In the genomic region with DNA sequence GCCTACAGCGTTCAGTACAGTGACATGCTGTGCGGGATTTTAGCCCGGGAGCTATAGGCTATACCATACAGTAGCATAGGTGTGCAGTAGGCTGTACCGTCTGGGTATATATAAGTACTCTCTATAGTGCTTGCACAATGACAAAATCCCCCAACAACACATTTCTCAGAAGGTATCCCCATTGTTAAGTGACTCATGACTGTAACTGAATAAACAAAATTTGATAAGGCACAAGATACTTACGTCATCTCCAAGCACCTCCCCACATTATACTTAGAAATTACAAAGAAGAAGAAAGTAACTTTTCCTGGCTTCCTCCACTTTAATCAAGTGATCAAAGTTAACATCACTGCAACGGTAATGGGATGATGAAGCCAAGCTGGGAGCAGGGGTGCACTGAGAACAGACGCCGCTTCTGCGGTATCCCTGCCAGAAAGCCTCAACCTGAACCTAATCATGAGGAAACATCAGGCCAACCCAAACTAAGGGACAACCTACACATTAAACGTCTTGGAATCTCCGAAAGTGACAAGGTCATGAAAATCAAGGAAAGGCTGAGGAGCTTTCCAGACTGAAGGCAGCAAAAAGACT, we compare ENCODE assay signal across 1 cellular context.
A peak's percentile ranks its signal among the peaks of the same experiment; 100 is the strongest.
TF ChIP-seq lines count a peak whose summit lies in the region.

No MANE protein-coding gene starts in this region.

TF ChIP-seq in HepG2, 621 proteins besides CTCF, POLR2A, EP300 and RAD21:
- TF ChIP-seq ZNF512 (CRISPR knock-in tag; IDR thresholded peaks at IDR 0.05) (no peak), ZNF672 (CRISPR knock-in tag; IDR thresholded peaks at IDR 0.05) (no peak), CREB1 (IDR thresholded peaks at IDR 0.05) (peak; percentile 53; the same call in 1 of the 2 replicates), CREB1 (CRISPR knock-in tag; IDR thresholded peaks at IDR 0.05) (no peak), ZNF878 (CRISPR knock-in tag; IDR thresholded peaks at IDR 0.05) (no peak), ZC3H4 (CRISPR knock-in tag; IDR thresholded peaks at IDR 0.05; ENCODE audit: borderline replicate concordance) (no peak), ATF7 (IDR thresholded peaks at IDR 0.05) (peak; percentile 73), ATF7 (CRISPR knock-in tag; IDR thresholded peaks at IDR 0.05) (no peak)
